11 cellular contexts compared by ENCODE assay signal in genomic region chr2:37775908-37776250, GRCh38.
DNase-seq lines count a peak whose midpoint lies in the region; FAIRE-seq and TF ChIP-seq lines count a peak whose summit lies in the region.
"Had no signal": no experiment of that assay in that cellular context is flagged by ENCODE, and none has a peak within 500 bp of the region (broad histone marks: within the 10 kb centered on the region; RNA-seq: fewer than 3 reads in every experiment).

No MANE protein-coding gene starts in this region.

- H3K4me1 Mint-ChIP-seq in HFFc6 (ENCODE audit: low read depth) (peaks cover 100% of the 10 kb centered on the region), brain (peaks cover 76% of the 10 kb centered on the region)
- no peaks in the 10 kb centered on the region for H3K4me1 Mint-ChIP-seq in activated naive CD4-positive, alpha-beta T cell treated with anti-CD3 and anti-CD28 coated beads for 36 hours (ENCODE audit: low read depth)

- intact Hi-C loops in stomach (cut with DNase I; ENCODE audit: low total_unique reads): no loop called here
- intact Hi-C loops in activated naive CD4-positive, alpha-beta T cell treated with anti-CD3 and anti-CD28 coated beads for 36 hours (cut with micrococcal nuclease): no loop called here

- H3K27ac ChIP-seq in stomach (peak overlapping the region in 3 of 5 donors; percentile 20 to 65 (median 45)), small intestine (ENCODE audit: low read depth in 1 of 2, low read length in 1 of 2) (no peak overlapping the region)

- H3K4me1 ChIP-seq in stomach (peaks cover 0 to 49% (median 19%) of the 10 kb centered on the region in 4 donors), small intestine (ENCODE audit: control insufficient read depth in 2 of 2, insufficient read depth in 1 of 2, low read depth in 1 of 2, low read length in 1 of 2) (no peaks in the 10 kb centered on the region)

- H3K27ac Mint-ChIP-seq in HFFc6 (peak overlapping the region; percentile 96), brain (peak overlapping the region; percentile 49 to 91 (median 84))
- no peak overlapping the region for H3K27ac Mint-ChIP-seq in activated naive CD4-positive, alpha-beta T cell treated with anti-CD3 and anti-CD28 coated beads for 36 hours
- H3K27ac Mint-ChIP-seq: effector memory CD8-positive, alpha-beta T cell had no signal

- H3K4me3 ChIP-seq in stomach: no peak overlapping the region
- H3K4me3 ChIP-seq in small intestine (ENCODE audit: low read depth in 1 of 2, low read length in 2 of 2): no peak overlapping the region

- TF ChIP-seq CTCF in HFFc6 (IDR thresholded peaks at IDR 0.05): no peak
- TF ChIP-seq CTCF in brain (conservative IDR thresholded peaks at IDR 0.05): no peak
- no peak for TF ChIP-seq CTCF in stomach (IDR thresholded peaks at IDR 0.05)

- H3K27me3 ChIP-seq in stomach: no peaks in the 10 kb centered on the region
- H3K27me3 ChIP-seq in small intestine (ENCODE audit: control insufficient read depth in 2 of 2, insufficient read depth in 2 of 2, low read length in 2 of 2): no peaks in the 10 kb centered on the region

- DNase-seq in HFFc6 (peak; percentile 69), iPS-NIHi7 (ENCODE audit: extremely low spot score) (peak; percentile 39), stomach (no peak), SIG-M5 (lab: John Stamatoyannopoulos, UW) (no peak), small intestine (no peak), GM12891 (ENCODE audit: insufficient read length, low spot score) (no peak)
- no peak for DNase-seq in activated naive CD4-positive, alpha-beta T cell treated with anti-CD3 and anti-CD28 coated beads for 36 hours
- DNase-seq: effector memory CD8-positive, alpha-beta T cell; stimulated activated CD4-positive, alpha-beta T cell treated with anti-CD3 and anti-CD28 coated beads, Interleukin-2, amount 100 ng/mL, for 48 hours; T-helper 9 cell had no signal

- CTCF ChIA-PET in activated naive CD4-positive, alpha-beta T cell treated with anti-CD3 and anti-CD28 coated beads for 36 hours (lab: Charles Lee): interaction anchor here (1.1 kb wide), 1 partner anchor 57 kb away, joined by 3 read pairs; no protein-coding TSS in a partner anchor

- TF ChIP-seq POLR2A in stomach (IDR thresholded peaks at IDR 0.05) (no peak), GM12891 (IDR thresholded peaks at IDR 0.05; ENCODE audit: low read depth, low read length) (no peak)

- WGBS in stomach, 5 donors: 35 to 60% (median 50%) methylated on average over 1 to 3 of the region's 3 CpGs
- WGBS in small intestine, 3 donors: 43 to 54% (median 46%) methylated on average over 3 of the region's 3 CpGs

- H3K27me3 Mint-ChIP-seq in HFFc6 (ENCODE audit: insufficient read depth): no peaks in the 10 kb centered on the region
- peaks cover 5% of the 10 kb centered on the region for H3K27me3 Mint-ChIP-seq in brain
- no peaks in the 10 kb centered on the region for H3K27me3 Mint-ChIP-seq in activated naive CD4-positive, alpha-beta T cell treated with anti-CD3 and anti-CD28 coated beads for 36 hours (ENCODE audit: low read depth)
- H3K27me3 Mint-ChIP-seq: effector memory CD8-positive, alpha-beta T cell had no signal

- H3K36me3 Mint-ChIP-seq in HFFc6 (ENCODE audit: low read depth) (peaks cover 3% of the 10 kb centered on the region; the same call in 1 of the 2 replicates), brain (no peaks in the 10 kb centered on the region)
- no peaks in the 10 kb centered on the region for H3K36me3 Mint-ChIP-seq in activated naive CD4-positive, alpha-beta T cell treated with anti-CD3 and anti-CD28 coated beads for 36 hours (ENCODE audit: low read depth)

- H3K9me3 Mint-ChIP-seq in HFFc6 (no peaks in the 10 kb centered on the region), brain (peaks cover 3 to 8% (median 3%) of the 10 kb centered on the region in 5 experiments)
- H3K9me3 Mint-ChIP-seq in activated naive CD4-positive, alpha-beta T cell treated with anti-CD3 and anti-CD28 coated beads for 36 hours: no peaks in the 10 kb centered on the region
- H3K9me3 Mint-ChIP-seq: effector memory CD8-positive, alpha-beta T cell had no signal

- peak overlapping the region; percentile 74 for H3K4me3 Mint-ChIP-seq in HFFc6
- peak overlapping the region in 3 of 5 experiments; percentile 17 to 28 (median 19) for H3K4me3 Mint-ChIP-seq in brain
- H3K4me3 Mint-ChIP-seq in activated naive CD4-positive, alpha-beta T cell treated with anti-CD3 and anti-CD28 coated beads for 36 hours: no peak overlapping the region
- H3K4me3 Mint-ChIP-seq: effector memory CD8-positive, alpha-beta T cell had no signal

- H3K9me3 ChIP-seq in stomach (no peaks in the 10 kb centered on the region), small intestine (ENCODE audit: control insufficient read depth, low read depth) (no peaks in the 10 kb centered on the region)

- H3K36me3 ChIP-seq in stomach: no peaks in the 10 kb centered on the region
- no peaks in the 10 kb centered on the region for H3K36me3 ChIP-seq in small intestine (ENCODE audit: control insufficient read depth in 2 of 2, insufficient read depth in 2 of 2, low read length in 2 of 2)

- FAIRE-seq in small intestine (lab: Jason Lieb, UNC) (no peak), GM12891 (lab: Jason Lieb, UNC) (no peak)

- no peak for TF ChIP-seq EP300 in stomach (IDR thresholded peaks at IDR 0.05)

TF ChIP-seq in GM12891, 5 proteins besides CTCF, POLR2A, EP300 and RAD21:
- no peak for TF ChIP-seq SPI1 (IDR thresholded peaks at IDR 0.05; ENCODE audit: low read depth, low read length)
- no peak for TF ChIP-seq POU2F2 (IDR thresholded peaks at IDR 0.05; ENCODE audit: low read depth, low read length)
- no peak for TF ChIP-seq PAX5 (IDR thresholded peaks at IDR 0.05; ENCODE audit: insufficient read depth, low read length, severe bottlenecking)
- TF ChIP-seq TAF1 (IDR thresholded peaks at IDR 0.05; ENCODE audit: low read depth, low read length): no peak
- TF ChIP-seq POLR2AphosphoS5 (IDR thresholded peaks at IDR 0.05; ENCODE audit: low read depth, low read length): no peak

Comparison
In these comparisons a context has a peak if more than half of its experiments do, and no peak if none do; other contexts are left out.
1. DNase-seq: peak in HFFc6 (single experiment) and iPS-NIHi7 (single experiment); none in stomach (single experiment), SIG-M5 (single experiment), activated naive CD4-positive, alpha-beta T cell treated with anti-CD3 and anti-CD28 coated beads for 36 hours (single experiment), small intestine (single experiment) and GM12891 (single experiment).
2. H3K27ac ChIP-seq: peak in stomach (3 of 5); none in small intestine (0 of 2).